Comparison of ENCODE assay signal across 18 cellular contexts in genomic region chr4:81255524-81255923, GRCh38. TPM values are rescaled to one million over a fixed set of nuclear protein-coding genes. Genes with fewer than 3 reads are reported as not detected.
A peak's percentile ranks its signal among the peaks of the same experiment; 100 is the strongest.
DNase-seq lines count a peak whose midpoint lies in the region; ATAC-seq and TF ChIP-seq lines count a peak whose summit lies in the region.
"Had no signal": no experiment of that assay in that cellular context is flagged by ENCODE, and none has a peak within 500 bp of the region (broad histone marks: within the 10 kb centered on the region; RNA-seq: fewer than 3 reads in every experiment).

No MANE protein-coding gene starts in this region.

- no peaks in the 10 kb centered on the region for H3K4me1 Mint-ChIP-seq in effector memory CD8-positive, alpha-beta T cell (ENCODE audit: low read depth in 2 of 2)
- H3K4me1 Mint-ChIP-seq: nephron had no signal

- no peak overlapping the region for H3K4me3 ChIP-seq in choroid plexus epithelial cell (ENCODE audit: low read depth, low read length)
- H3K4me3 ChIP-seq: adrenal gland, esophagus muscularis mucosa, Peyer's patch, thoracic aorta had no signal

- peaks cover 9 to 11% of the 10 kb centered on the region in 2 donors for H3K27me3 Mint-ChIP-seq in effector memory CD8-positive, alpha-beta T cell

- ATAC-seq in effector memory CD8-positive, alpha-beta T cell (replicated peaks), result no peak

- peak; percentile 67 for DNase-seq in AG20443 (ENCODE audit: low spot score)
- DNase-seq in M059J (ENCODE audit: low read depth), result peak; percentile 41
- peak; percentile 93 for DNase-seq in choroid plexus epithelial cell (ENCODE audit: low read depth)
- peak; percentile 11 for DNase-seq in myocyte (ENCODE audit: low read depth)
- no peak for DNase-seq in T-helper 1 cell
- no peak for DNase-seq in NCI-H2029 (lab: John Stamatoyannopoulos, UW)
- DNase-seq in NCI-H1417 treated with DMSO at 0.1 percent for 48 hours (lab: John Stamatoyannopoulos, UW), result no peak
- DNase-seq in effector memory CD8-positive, alpha-beta T cell, result no peak
- DNase-seq: adrenal gland; DMS79 treated with DMSO at 0.1 percent for 48 hours; H7; NCI-H1930; NCI-H69; Peyer's patch; stimulated activated CD4-positive, alpha-beta T cell treated with anti-CD3 and anti-CD28 coated beads, Interleukin-2, amount 100 ng/mL, for 24 hours had no signal

- no peak for TF ChIP-seq CTCF in choroid plexus epithelial cell (conservative IDR thresholded peaks at IDR 0.05; ENCODE audit: low read depth, low read length)

- H3K9me3 Mint-ChIP-seq in effector memory CD8-positive, alpha-beta T cell, result no peaks in the 10 kb centered on the region

- H3K4me3 Mint-ChIP-seq in effector memory CD8-positive, alpha-beta T cell, result no peak overlapping the region
- H3K4me3 Mint-ChIP-seq: nephron had no signal

- no peak overlapping the region for H3K27ac Mint-ChIP-seq in effector memory CD8-positive, alpha-beta T cell

- no peaks in the 10 kb centered on the region for H3K36me3 Mint-ChIP-seq in effector memory CD8-positive, alpha-beta T cell (ENCODE audit: insufficient read depth)

RNA-seq across cellular contexts. Expression of gene PRKG2, which starts 40.5 kb away (rescaled TPM):
- total RNA-seq in M059J (2014; rRNA removed; shearing (Covaris generic)), result 0.76 and 1.1 TPM in 2 replicates
- 0.32 TPM in 1 of 2 replicates, not detected in the other for total RNA-seq in myocyte
- not detected for polyA plus RNA-seq in myocyte (2012)

Comparison
In these comparisons a context has a peak if more than half of its experiments do, and no peak if none do; other contexts are left out.
1. DNase-seq: peak in AG20443 (single experiment), M059J (single experiment), choroid plexus epithelial cell (single experiment) and myocyte (single experiment); none in T-helper 1 cell (0 of 5), NCI-H2029 (single experiment), NCI-H1417 treated with DMSO at 0.1 percent for 48 hours (single experiment) and effector memory CD8-positive, alpha-beta T cell (0 of 3).